Comparison of ENCODE assay signal across 1 cellular context in the genomic region with DNA sequence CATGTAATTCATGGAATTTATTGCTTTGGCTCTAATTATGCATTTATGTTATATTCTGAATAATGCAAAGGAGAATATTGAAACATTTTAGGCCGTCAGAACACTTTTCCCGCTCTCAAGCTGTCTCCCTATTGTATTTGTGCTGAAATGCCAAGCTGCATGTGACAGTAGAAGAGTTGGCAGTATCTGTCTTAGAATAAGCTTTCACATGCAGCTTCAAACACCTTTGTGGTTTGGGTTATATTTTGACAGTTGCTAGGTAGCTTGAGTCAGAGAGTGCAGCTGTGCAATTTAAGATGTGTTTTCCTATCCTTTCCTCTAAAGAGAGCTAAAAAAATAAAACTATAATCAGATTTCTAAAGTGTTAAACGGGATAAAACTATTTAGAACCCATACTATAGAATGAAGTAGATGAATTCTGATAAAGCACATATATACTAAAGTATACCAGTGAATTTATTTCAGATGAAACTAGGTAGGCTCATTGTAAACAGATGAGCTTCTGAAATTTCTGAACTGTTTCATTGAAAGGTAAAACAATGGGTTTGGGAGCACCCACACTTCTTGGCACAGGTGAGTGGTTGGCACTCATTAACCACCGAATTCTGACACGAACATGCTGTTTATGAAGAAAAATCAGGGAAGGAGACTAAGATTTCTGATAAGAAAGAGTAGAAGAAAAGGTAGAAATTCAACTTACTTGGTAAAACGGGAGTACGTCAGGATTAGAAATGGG.
TF ChIP-seq lines count a peak whose summit lies in the region.

No MANE protein-coding gene starts in this region.

TF ChIP-seq in neural cell, 6 proteins besides CTCF, POLR2A, EP300 and RAD21:
- no peak for TF ChIP-seq MXI1 (conservative IDR thresholded peaks at IDR 0.05; ENCODE audit: poor library complexity, severe bottlenecking)
